1 cellular context compared by ENCODE assay signal in the genomic region with DNA sequence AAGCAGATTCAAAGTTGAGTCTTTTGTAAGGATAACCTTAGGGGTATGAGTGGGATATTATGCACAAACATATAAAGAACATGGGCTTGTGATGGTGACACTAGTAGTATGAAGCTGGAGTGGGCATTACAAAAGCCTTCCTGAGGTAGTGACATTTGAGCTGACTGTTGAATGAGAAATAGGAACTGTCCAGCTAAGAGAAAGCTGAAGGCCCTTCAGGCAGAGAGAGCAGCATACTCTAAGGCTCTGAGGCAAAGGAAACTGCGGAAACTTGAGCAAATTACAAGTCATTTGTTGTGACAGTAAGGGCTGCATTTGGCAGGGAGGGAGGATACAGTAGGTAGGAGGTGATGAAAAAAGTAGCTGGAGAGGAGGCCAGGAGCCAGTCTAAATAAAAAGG.
TF ChIP-seq lines count a peak whose summit lies in the region.

No MANE protein-coding gene starts in this region.

TF ChIP-seq in GM23338, 12 proteins besides CTCF, POLR2A, EP300 and RAD21:
- TF ChIP-seq ZNF114 (CRISPR knock-in tag; IDR thresholded peaks at IDR 0.05): no peak
- TF ChIP-seq, protein P1, sequence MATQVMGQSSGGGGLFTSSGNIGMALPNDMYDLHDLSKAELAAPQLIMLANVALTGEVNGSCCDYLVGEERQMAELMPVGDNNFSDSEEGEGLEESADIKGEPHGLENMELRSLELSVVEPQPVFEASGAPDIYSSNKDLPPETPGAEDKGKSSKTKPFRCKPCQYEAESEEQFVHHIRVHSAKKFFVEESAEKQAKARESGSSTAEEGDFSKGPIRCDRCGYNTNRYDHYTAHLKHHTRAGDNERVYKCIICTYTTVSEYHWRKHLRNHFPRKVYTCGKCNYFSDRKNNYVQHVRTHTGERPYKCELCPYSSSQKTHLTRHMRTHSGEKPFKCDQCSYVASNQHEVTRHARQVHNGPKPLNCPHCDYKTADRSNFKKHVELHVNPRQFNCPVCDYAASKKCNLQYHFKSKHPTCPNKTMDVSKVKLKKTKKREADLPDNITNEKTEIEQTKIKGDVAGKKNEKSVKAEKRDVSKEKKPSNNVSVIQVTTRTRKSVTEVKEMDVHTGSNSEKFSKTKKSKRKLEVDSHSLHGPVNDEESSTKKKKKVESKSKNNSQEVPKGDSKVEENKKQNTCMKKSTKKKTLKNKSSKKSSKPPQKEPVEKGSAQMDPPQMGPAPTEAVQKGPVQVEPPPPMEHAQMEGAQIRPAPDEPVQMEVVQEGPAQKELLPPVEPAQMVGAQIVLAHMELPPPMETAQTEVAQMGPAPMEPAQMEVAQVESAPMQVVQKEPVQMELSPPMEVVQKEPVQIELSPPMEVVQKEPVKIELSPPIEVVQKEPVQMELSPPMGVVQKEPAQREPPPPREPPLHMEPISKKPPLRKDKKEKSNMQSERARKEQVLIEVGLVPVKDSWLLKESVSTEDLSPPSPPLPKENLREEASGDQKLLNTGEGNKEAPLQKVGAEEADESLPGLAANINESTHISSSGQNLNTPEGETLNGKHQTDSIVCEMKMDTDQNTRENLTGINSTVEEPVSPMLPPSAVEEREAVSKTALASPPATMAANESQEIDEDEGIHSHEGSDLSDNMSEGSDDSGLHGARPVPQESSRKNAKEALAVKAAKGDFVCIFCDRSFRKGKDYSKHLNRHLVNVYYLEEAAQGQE (IDR thresholded peaks at IDR 0.05; ENCODE audit: unreplicated experiment): peak; percentile 68
TF ChIP-seq in GM23338: peak in this region for 1.
